ENCODE assay signal across 8 cellular contexts in genomic region chr19:39941615-39942507, GRCh38.
DNase-seq lines count a peak whose midpoint lies in the region; ATAC-seq lines count a peak whose summit lies in the region.

No MANE protein-coding gene starts in this region.

- DNase-seq in activated CD4-positive, CD25-positive, alpha-beta regulatory T cell (lab: John Stamatoyannopoulos, UW) = no peak
- DNase-seq in HK-2 (ENCODE audit: unreplicated experiment) (peak; percentile 28), germinal center (ENCODE audit: low spot score) (peak; percentile 77), NCI-H446 (lab: John Stamatoyannopoulos, UW) (no peak), NCI-H524 treated with DMSO at 0.1 percent for 48 hours (lab: John Stamatoyannopoulos, UW) (no peak)
- peak; percentile 30 to 38 for DNase-seq in activated CD4-positive, alpha-beta T cell treated with anti-CD3 and anti-CD28 coated beads, Interleukin-2, amount 50 U/mL, for 4 hours
- DNase-seq in stimulated activated CD8-positive, alpha-beta memory T cell treated with anti-CD3 and anti-CD28 coated beads, Interleukin-12 subunit alpha, Interleukin-12 subunit beta, amount 100 ng/mL, for 24 hours (ENCODE audit: extremely low read depth) = peak; percentile 15

- peak; percentile 81 to 84 for ATAC-seq in activated CD4-positive, CD25-positive, alpha-beta regulatory T cell treated with anti-CD3 and anti-CD28 coated beads, Interleukin-2, amount 50 U/mL, for 24 hours

Comparison
In these comparisons a context has a peak if more than half of its experiments do, and no peak if none do; other contexts are left out.
1. DNase-seq: peak in HK-2 (single experiment), activated CD4-positive, alpha-beta T cell treated with anti-CD3 and anti-CD28 coated beads, Interleukin-2, amount 50 U/mL, for 4 hours (2 of 2), germinal center (single experiment) and stimulated activated CD8-positive, alpha-beta memory T cell treated with anti-CD3 and anti-CD28 coated beads, Interleukin-12 subunit alpha, Interleukin-12 subunit beta, amount 100 ng/mL, for 24 hours (single experiment); none in activated CD4-positive, CD25-positive, alpha-beta regulatory T cell (0 of 4), NCI-H446 (0 of 2) and NCI-H524 treated with DMSO at 0.1 percent for 48 hours (single experiment).